In the genomic region with DNA sequence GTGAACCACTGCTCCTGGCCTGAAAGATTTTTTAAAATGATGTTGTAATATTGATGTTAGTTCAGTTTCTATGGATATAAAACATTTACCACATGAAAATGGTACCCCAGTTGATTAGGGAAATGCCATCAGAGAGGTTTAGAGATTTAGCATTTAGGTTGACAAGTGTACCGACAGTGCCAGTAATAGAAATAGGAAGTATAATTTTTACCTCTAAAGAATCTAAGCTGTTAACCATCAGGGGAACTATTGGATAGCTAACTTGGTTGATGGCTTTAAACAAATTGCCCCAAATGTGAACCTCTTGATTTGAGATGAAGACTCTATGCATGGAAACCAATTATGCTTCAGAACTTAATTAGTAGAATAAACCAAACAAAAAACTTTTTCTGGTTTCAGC, we compare ENCODE assay signal across 18 cellular contexts. TPM values are rescaled to one million over a fixed set of nuclear protein-coding genes. Genes with fewer than 3 reads are reported as not detected.
A peak's percentile ranks its signal among the peaks of the same experiment; 100 is the strongest.
DNase-seq lines count a peak whose midpoint lies in the region; ATAC-seq, FAIRE-seq and TF ChIP-seq lines count a peak whose summit lies in the region.
"Had no signal": no experiment of that assay in that cellular context is flagged by ENCODE, and none has a peak within 500 bp of the region (broad histone marks: within the 10 kb centered on the region; RNA-seq: fewer than 3 reads in every experiment).

No MANE protein-coding gene starts in this region.

- intact Hi-C loops in activated B cell treated with CpG ODN at 0.5 μM for 24 hours (cut with micrococcal nuclease): loop anchor here (5.0 kb wide), 1 partner anchor 37 kb away; no protein-coding TSS in a partner anchor

- H3K27me3 Mint-ChIP-seq in HFFc6 (ENCODE audit: insufficient read depth) (no peaks in the 10 kb centered on the region; the same call in 1 of the 2 replicates), activated B cell treated with CpG ODN at 0.5 μM for 24 hours (no peaks in the 10 kb centered on the region)
- H3K27me3 Mint-ChIP-seq: T-cell had no signal

- CTCF ChIA-PET in SK-N-SH (lab: Yijun Ruan, JAX) (interaction anchor here (1.0 to 1.3 kb wide), 3 partner anchors 18 to 66 kb away, joined by 4 to 7 read pairs (median 4); no protein-coding TSS in a partner anchor), activated B cell treated with CpG ODN at 0.5 μM for 24 hours (lab: Charles Lee) (interaction anchor here (1.0 kb wide), 1 partner anchor 9 kb away, joined by 3 read pairs; no protein-coding TSS in a partner anchor)

- H3K9ac ChIP-seq in SK-N-SH (no peak overlapping the region), parathyroid adenoma (no peak overlapping the region)

- H3K27me3 ChIP-seq in SK-N-SH (ENCODE audit: insufficient read depth) (no peaks in the 10 kb centered on the region), parathyroid adenoma (ENCODE audit: control insufficient read depth, insufficient read depth, low read length) (no peaks in the 10 kb centered on the region)

- H3K79me2 ChIP-seq in SK-N-SH (ENCODE audit: insufficient read depth): peaks cover 100% of the 10 kb centered on the region
- peaks cover 19% of the 10 kb centered on the region for H3K79me2 ChIP-seq in parathyroid adenoma

- H3K27ac Mint-ChIP-seq in HFFc6 (peak overlapping the region; percentile 37; the same call in 1 of the 2 replicates), activated B cell treated with CpG ODN at 0.5 μM for 24 hours (peak overlapping the region; percentile 14)
- H3K27ac Mint-ChIP-seq: GM23338, T-cell had no signal

- H3K4me3 Mint-ChIP-seq in HFFc6 (no peak overlapping the region), activated B cell treated with CpG ODN at 0.5 μM for 24 hours (no peak overlapping the region)
- H3K4me3 Mint-ChIP-seq: GM23338 had no signal

- DNase-seq in SK-N-SH: no peak
- no peak for DNase-seq in HFFc6
- no peak for DNase-seq in activated B cell treated with CpG ODN at 0.5 μM for 24 hours
- DNase-seq in NCI-H1417 treated with DMSO at 0.1 percent for 48 hours (lab: John Stamatoyannopoulos, UW): no peak
- no peak for DNase-seq in H54 (ENCODE audit: insufficient read length, low spot score)
- DNase-seq: 8988T, Caco-2, NCI-H187, NCI-H2171 treated with DMSO at 0.1 percent for 48 hours, NCI-H510A, T-cell had no signal

- no peak overlapping the region for H2AFZ ChIP-seq in SK-N-SH (ENCODE audit: low read depth)
- no peak overlapping the region for H2AFZ ChIP-seq in parathyroid adenoma
- H2AFZ ChIP-seq: GM23338 had no signal

- no peak for TF ChIP-seq EP300 in SK-N-SH (IDR thresholded peaks at IDR 0.05; ENCODE audit: borderline replicate concordance in 1 of 2, low read depth in 1 of 2, low read length in 1 of 2)

- no peak for ATAC-seq in SK-N-SH treated with all-trans-retinoic acid at 6 μM for 48 hours
- ATAC-seq in activated B cell treated with CpG ODN at 0.5 μM for 24 hours (ENCODE audit: low read depth): no peak
- ATAC-seq in GM21447 (IDR thresholded peaks at IDR 0.05; ENCODE audit: unreplicated experiment): no peak
- ATAC-seq: GM23338, T-cell had no signal

- H3K4me1 Mint-ChIP-seq in HFFc6 (ENCODE audit: low read depth) (peaks cover 68% of the 10 kb centered on the region), activated B cell treated with CpG ODN at 0.5 μM for 24 hours (peaks cover 55% of the 10 kb centered on the region)

- TF ChIP-seq CTCF in SK-N-SH (IDR thresholded peaks at IDR 0.05) (no peak), HFFc6 (IDR thresholded peaks at IDR 0.05) (no peak), activated B cell treated with CpG ODN at 0.5 μM for 24 hours (IDR thresholded peaks at IDR 0.05) (no peak), parathyroid adenoma (IDR thresholded peaks at IDR 0.05) (no peak)

- H3K36me3 ChIP-seq in SK-N-SH (replicated peaks in 1 of 2; ENCODE audit: control insufficient read depth in 1 of 2, insufficient read depth in 2 of 2, low read length in 1 of 2) (peaks cover 22 to 68% of the 10 kb centered on the region in 2 experiments), parathyroid adenoma (ENCODE audit: control insufficient read depth, insufficient read depth, low read length) (no peaks in the 10 kb centered on the region)

- peaks cover 75% of the 10 kb centered on the region for H4K20me1 ChIP-seq in SK-N-SH (ENCODE audit: insufficient read depth)

- peaks cover 11 to 42% of the 10 kb centered on the region in 2 experiments; a peak in 3 of 4 replicates for H3K4me1 ChIP-seq in SK-N-SH (ENCODE audit: control insufficient read depth in 1 of 2, insufficient read depth in 2 of 2, low read depth in 1 of 2, low read length in 1 of 2)
- H3K4me1 ChIP-seq in parathyroid adenoma: peaks cover 23% of the 10 kb centered on the region

- no peak for FAIRE-seq in H54 (lab: Jason Lieb, UNC)
- FAIRE-seq: GM12891 had no signal

- H3K9me2 ChIP-seq in SK-N-SH: no peaks in the 10 kb centered on the region

- peaks cover 14% of the 10 kb centered on the region for H3F3A ChIP-seq in SK-N-SH (replicated peaks; ENCODE audit: insufficient read depth)

- H3K4me2 ChIP-seq in SK-N-SH: peak overlapping the region; percentile 26
- no peak overlapping the region for H3K4me2 ChIP-seq in parathyroid adenoma (ENCODE audit: low read length)
- H3K4me2 ChIP-seq: GM23338 had no signal

- no peak for TF ChIP-seq RAD21 in SK-N-SH (IDR thresholded peaks at IDR 0.05; ENCODE audit: low read length)

- H3K9me3 ChIP-seq in SK-N-SH: no peaks in the 10 kb centered on the region
- H3K9me3 ChIP-seq in parathyroid adenoma (ENCODE audit: control insufficient read depth, low read length): no peaks in the 10 kb centered on the region
- H3K9me3 ChIP-seq: Caco-2 had no signal

- H3K9me3 Mint-ChIP-seq in HFFc6 (no peaks in the 10 kb centered on the region), activated B cell treated with CpG ODN at 0.5 μM for 24 hours (no peaks in the 10 kb centered on the region)
- H3K9me3 Mint-ChIP-seq: GM23338, T-cell had no signal

- H3K36me3 Mint-ChIP-seq in HFFc6 (ENCODE audit: low read depth): peaks cover 21% of the 10 kb centered on the region
- H3K36me3 Mint-ChIP-seq in activated B cell treated with CpG ODN at 0.5 μM for 24 hours (ENCODE audit: low read depth): peaks cover 48% of the 10 kb centered on the region

- POLR2A ChIA-PET in SK-N-SH (lab: Yijun Ruan, JAX) (no interaction called here), activated B cell treated with CpG ODN at 0.5 μM for 24 hours (lab: Charles Lee) (no interaction called here)

- H3K4me3 ChIP-seq in SK-N-SH (ENCODE audit: low read depth in 2 of 2, low read length in 1 of 2) (no peak overlapping the region), parathyroid adenoma (ENCODE audit: low read depth, low read length) (no peak overlapping the region)
- H3K4me3 ChIP-seq: GM23338 had no signal

- TF ChIP-seq POLR2A in H54 (IDR thresholded peaks at IDR 0.05; ENCODE audit: low read depth, low read length): no peak

- peak overlapping the region in 1 of 2 experiments; percentile 39; a peak in 1 of 4 replicates for H3K27ac ChIP-seq in SK-N-SH (ENCODE audit: low read depth in 2 of 2, low read length in 1 of 2)
- H3K27ac ChIP-seq in parathyroid adenoma: peak overlapping the region; percentile 46
- H3K27ac ChIP-seq: C4-2B had no signal

- WGBS in SK-N-SH (ENCODE audit: low lambda C conversion rate): 100% methylated on average over 1 of the region's 1 CpG

TF ChIP-seq in SK-N-SH, 30 proteins besides CTCF, POLR2A, EP300 and RAD21 (continues in another document):
- no peak for TF ChIP-seq GATA2 (CRISPR knock-in tag; IDR thresholded peaks at IDR 0.05)

TF ChIP-seq in SK-N-SH treated with all-trans-retinoic acid at 6 μM for 48 hours, 23 proteins besides CTCF, POLR2A, EP300 and RAD21 (continues in another document):
- no peak for TF ChIP-seq ISL1 (CRISPR knock-in tag; IDR thresholded peaks at IDR 0.05)
- no peak for TF ChIP-seq ZC3H10 (CRISPR knock-in tag; IDR thresholded peaks at IDR 0.05)
- no peak for TF ChIP-seq GLIS3 (CRISPR knock-in tag; IDR thresholded peaks at IDR 0.05)
- TF ChIP-seq SNAI2 (CRISPR knock-in tag; IDR thresholded peaks at IDR 0.05): no peak
- no peak for TF ChIP-seq ESRRG (CRISPR knock-in tag; IDR thresholded peaks at IDR 0.05)
- no peak for TF ChIP-seq TCF4 (CRISPR knock-in tag; IDR thresholded peaks at IDR 0.05; ENCODE audit: borderline replicate concordance)
- no peak for TF ChIP-seq ZNF70 (CRISPR knock-in tag; IDR thresholded peaks at IDR 0.05)
- TF ChIP-seq, protein P1, sequence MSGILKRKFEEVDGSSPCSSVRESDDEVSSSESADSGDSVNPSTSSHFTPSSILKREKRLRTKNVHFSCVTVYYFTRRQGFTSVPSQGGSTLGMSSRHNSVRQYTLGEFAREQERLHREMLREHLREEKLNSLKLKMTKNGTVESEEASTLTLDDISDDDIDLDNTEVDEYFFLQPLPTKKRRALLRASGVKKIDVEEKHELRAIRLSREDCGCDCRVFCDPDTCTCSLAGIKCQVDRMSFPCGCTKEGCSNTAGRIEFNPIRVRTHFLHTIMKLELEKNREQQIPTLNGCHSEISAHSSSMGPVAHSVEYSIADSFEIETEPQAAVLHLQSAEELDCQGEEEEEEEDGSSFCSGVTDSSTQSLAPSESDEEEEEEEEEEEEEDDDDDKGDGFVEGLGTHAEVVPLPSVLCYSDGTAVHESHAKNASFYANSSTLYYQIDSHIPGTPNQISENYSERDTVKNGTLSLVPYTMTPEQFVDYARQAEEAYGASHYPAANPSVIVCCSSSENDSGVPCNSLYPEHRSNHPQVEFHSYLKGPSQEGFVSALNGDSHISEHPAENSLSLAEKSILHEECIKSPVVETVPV (CRISPR knock-in tag; IDR thresholded peaks at IDR 0.05): no peak
- no peak for TF ChIP-seq CSDC2 (CRISPR knock-in tag; IDR thresholded peaks at IDR 0.05)
- TF ChIP-seq RARB (CRISPR knock-in tag; IDR thresholded peaks at IDR 0.05): no peak
- TF ChIP-seq BACH2 (CRISPR knock-in tag; IDR thresholded peaks at IDR 0.05; ENCODE audit: borderline replicate concordance): no peak

RNA-seq across cellular contexts. Expression of a gene that starts 6.4 kb away (rescaled TPM):
- polyA plus RNA-seq in SK-N-SH (2012; rRNA removed): 38.8 and 40.1 TPM in 2 replicates
- 53.2 and 79.2 TPM in 2 replicates for polyA plus RNA-seq in SK-N-SH (2012; cell fraction: cytosol; rRNA removed)
- polyA plus RNA-seq in SK-N-SH (2012; cell fraction: nucleus; rRNA removed): 23.6 and 34.2 TPM in 2 replicates
- 10 to 100 TPM; 55.2 to 84.4 (median 69.5) TPM for total RNA-seq in HFFc6 (2021; fragmentation: NEBNext Ultra II Directional; extraction: Animal tissue kit (Norgen Biotek cat#: 25700))
- 66.6 and 67.3 TPM in 2 replicates for total RNA-seq in activated B cell treated with CpG ODN at 0.5 μM for 24 hours

RNA-seq across cellular contexts. Expression of a gene that starts 47.0 kb away (rescaled TPM):
- polyA plus RNA-seq in SK-N-SH (2012; rRNA removed): 7.3 and 13.2 TPM in 2 replicates
- 1.8 and 2.6 TPM in 2 replicates for polyA plus RNA-seq in SK-N-SH (2012; cell fraction: cytosol; rRNA removed)
- 86.2 and 87.9 TPM in 2 replicates for polyA plus RNA-seq in SK-N-SH (2012; cell fraction: nucleus; rRNA removed)
- total RNA-seq in HFFc6 (2021; fragmentation: NEBNext Ultra II Directional; extraction: Animal tissue kit (Norgen Biotek cat#: 25700)): 1 to 10 TPM; 1.7 to 3.5 (median 2.3) TPM
- total RNA-seq in activated B cell treated with CpG ODN at 0.5 μM for 24 hours: 7.1 and 10.2 TPM in 2 replicates
- total RNA-seq: Caco-2, HT1080 had no signal
